ENCODE assay signal across 1 cellular context in the genomic region with DNA sequence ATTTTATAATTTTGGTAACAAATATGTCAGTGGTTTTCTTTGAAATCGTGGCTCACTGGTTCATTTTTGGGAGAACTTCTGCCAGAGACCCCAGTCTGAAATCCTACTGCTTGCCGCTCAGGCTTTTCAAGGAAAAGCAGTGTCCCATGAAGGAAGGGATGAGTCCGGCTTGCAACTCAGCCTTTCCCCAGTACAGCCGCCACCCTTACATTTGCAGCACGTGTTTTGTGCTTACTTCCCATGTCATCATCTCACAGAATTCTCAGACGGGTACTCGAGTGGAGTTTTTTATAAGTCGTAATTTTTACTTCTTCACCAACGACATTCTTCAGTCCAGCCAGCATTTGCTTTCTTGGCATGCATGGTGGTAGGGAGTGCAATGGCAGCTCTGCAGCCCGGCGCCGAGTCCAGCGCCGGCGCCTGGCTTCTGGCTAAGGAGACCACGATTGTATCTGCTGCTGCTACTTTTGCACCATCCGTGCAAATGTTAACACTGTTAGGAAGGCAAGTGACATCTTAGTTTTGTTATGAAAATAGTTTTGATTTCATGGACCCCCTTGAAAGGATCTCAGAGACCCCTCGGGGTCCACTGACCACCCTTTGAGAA.
TF ChIP-seq lines count a peak whose summit lies in the region.

No MANE protein-coding gene starts in this region.

TF ChIP-seq in GM23338, 12 proteins besides CTCF, POLR2A, EP300 and RAD21 (continued from another document):
- TF ChIP-seq, protein P1, sequence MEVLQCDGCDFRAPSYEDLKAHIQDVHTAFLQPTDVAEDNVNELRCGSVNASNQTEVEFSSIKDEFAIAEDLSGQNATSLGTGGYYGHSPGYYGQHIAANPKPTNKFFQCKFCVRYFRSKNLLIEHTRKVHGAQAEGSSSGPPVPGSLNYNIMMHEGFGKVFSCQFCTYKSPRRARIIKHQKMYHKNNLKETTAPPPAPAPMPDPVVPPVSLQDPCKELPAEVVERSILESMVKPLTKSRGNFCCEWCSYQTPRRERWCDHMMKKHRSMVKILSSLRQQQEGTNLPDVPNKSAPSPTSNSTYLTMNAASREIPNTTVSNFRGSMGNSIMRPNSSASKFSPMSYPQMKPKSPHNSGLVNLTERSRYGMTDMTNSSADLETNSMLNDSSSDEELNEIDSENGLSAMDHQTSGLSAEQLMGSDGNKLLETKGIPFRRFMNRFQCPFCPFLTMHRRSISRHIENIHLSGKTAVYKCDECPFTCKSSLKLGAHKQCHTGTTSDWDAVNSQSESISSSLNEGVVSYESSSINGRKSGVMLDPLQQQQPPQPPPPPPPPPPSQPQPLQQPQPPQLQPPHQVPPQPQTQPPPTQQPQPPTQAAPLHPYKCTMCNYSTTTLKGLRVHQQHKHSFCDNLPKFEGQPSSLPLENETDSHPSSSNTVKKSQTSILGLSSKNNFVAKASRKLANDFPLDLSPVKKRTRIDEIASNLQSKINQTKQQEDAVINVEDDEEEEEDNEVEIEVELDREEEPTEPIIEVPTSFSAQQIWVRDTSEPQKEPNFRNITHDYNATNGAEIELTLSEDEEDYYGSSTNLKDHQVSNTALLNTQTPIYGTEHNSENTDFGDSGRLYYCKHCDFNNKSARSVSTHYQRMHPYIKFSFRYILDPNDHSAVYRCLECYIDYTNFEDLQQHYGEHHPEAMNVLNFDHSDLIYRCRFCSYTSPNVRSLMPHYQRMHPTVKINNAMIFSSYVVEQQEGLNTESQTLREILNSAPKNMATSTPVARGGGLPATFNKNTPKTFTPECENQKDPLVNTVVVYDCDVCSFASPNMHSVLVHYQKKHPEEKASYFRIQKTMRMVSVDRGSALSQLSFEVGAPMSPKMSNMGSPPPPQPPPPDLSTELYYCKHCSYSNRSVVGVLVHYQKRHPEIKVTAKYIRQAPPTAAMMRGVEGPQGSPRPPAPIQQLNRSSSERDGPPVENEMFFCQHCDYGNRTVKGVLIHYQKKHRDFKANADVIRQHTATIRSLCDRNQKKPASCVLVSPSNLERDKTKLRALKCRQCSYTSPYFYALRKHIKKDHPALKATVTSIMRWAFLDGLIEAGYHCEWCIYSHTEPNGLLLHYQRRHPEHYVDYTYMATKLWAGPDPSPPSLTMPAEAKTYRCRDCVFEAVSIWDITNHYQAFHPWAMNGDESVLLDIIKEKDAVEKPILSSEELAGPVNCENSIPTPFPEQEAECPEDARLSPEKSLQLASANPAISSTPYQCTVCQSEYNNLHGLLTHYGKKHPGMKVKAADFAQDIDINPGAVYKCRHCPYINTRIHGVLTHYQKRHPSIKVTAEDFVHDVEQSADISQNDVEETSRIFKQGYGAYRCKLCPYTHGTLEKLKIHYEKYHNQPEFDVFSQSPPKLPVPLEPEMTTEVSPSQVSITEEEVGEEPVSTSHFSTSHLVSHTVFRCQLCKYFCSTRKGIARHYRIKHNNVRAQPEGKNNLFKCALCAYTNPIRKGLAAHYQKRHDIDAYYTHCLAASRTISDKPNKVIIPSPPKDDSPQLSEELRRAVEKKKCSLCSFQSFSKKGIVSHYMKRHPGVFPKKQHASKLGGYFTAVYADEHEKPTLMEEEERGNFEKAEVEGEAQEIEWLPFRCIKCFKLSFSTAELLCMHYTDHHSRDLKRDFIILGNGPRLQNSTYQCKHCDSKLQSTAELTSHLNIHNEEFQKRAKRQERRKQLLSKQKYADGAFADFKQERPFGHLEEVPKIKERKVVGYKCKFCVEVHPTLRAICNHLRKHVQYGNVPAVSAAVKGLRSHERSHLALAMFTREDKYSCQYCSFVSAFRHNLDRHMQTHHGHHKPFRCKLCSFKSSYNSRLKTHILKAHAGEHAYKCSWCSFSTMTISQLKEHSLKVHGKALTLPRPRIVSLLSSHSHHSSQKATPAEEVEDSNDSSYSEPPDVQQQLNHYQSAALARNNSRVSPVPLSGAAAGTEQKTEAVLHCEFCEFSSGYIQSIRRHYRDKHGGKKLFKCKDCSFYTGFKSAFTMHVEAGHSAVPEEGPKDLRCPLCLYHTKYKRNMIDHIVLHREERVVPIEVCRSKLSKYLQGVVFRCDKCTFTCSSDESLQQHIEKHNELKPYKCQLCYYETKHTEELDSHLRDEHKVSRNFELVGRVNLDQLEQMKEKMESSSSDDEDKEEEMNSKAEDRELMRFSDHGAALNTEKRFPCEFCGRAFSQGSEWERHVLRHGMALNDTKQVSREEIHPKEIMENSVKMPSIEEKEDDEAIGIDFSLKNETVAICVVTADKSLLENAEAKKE (CRISPR knock-in tag; IDR thresholded peaks at IDR 0.05) = no peak
- TF ChIP-seq POLR2AphosphoS5 (IDR thresholded peaks at IDR 0.05; ENCODE audit: low read depth) (no peak), NANOG (IDR thresholded peaks at IDR 0.05; ENCODE audit: borderline replicate concordance) (no peak), JUNB (IDR thresholded peaks at IDR 0.05; ENCODE audit: unreplicated experiment) (no peak), CREB1 (CRISPR knock-in tag; IDR thresholded peaks at IDR 0.05; ENCODE audit: low read depth) (no peak)
- TF ChIP-seq, protein P2, sequence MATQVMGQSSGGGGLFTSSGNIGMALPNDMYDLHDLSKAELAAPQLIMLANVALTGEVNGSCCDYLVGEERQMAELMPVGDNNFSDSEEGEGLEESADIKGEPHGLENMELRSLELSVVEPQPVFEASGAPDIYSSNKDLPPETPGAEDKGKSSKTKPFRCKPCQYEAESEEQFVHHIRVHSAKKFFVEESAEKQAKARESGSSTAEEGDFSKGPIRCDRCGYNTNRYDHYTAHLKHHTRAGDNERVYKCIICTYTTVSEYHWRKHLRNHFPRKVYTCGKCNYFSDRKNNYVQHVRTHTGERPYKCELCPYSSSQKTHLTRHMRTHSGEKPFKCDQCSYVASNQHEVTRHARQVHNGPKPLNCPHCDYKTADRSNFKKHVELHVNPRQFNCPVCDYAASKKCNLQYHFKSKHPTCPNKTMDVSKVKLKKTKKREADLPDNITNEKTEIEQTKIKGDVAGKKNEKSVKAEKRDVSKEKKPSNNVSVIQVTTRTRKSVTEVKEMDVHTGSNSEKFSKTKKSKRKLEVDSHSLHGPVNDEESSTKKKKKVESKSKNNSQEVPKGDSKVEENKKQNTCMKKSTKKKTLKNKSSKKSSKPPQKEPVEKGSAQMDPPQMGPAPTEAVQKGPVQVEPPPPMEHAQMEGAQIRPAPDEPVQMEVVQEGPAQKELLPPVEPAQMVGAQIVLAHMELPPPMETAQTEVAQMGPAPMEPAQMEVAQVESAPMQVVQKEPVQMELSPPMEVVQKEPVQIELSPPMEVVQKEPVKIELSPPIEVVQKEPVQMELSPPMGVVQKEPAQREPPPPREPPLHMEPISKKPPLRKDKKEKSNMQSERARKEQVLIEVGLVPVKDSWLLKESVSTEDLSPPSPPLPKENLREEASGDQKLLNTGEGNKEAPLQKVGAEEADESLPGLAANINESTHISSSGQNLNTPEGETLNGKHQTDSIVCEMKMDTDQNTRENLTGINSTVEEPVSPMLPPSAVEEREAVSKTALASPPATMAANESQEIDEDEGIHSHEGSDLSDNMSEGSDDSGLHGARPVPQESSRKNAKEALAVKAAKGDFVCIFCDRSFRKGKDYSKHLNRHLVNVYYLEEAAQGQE (IDR thresholded peaks at IDR 0.05; ENCODE audit: unreplicated experiment) = no peak
TF ChIP-seq in GM23338: peak in this region for 0.
